2 cellular contexts compared by ENCODE assay signal in genomic region chr2:121798617-121799016, GRCh38.
A peak's percentile ranks its signal among the peaks of the same experiment; 100 is the strongest.
TF ChIP-seq lines count a peak whose summit lies in the region.

No MANE protein-coding gene starts in this region.

TF ChIP-seq in A549, 52 proteins besides CTCF, POLR2A, EP300 and RAD21 (continued from another document):
- peak; percentile 59 for TF ChIP-seq MAFK (IDR thresholded peaks at IDR 0.05; ENCODE audit: partially characterized antibody)

TF ChIP-seq in H1, 55 proteins besides CTCF, POLR2A, EP300 and RAD21:
- TF ChIP-seq POLR2AphosphoS5 (IDR thresholded peaks at IDR 0.05; ENCODE audit: low read depth, low read length) (no peak), NRF1 (IDR thresholded peaks at IDR 0.05; ENCODE audit: low read depth, low read length) (no peak), TAF1 (IDR thresholded peaks at IDR 0.05; ENCODE audit: low read depth, low read length) (no peak), PHF8 (conservative IDR thresholded peaks at IDR 0.05; ENCODE audit: low read depth, low read length) (no peak), KDM5A (IDR thresholded peaks at IDR 0.05; ENCODE audit: low read length) (no peak), ATF2 (IDR thresholded peaks at IDR 0.05; ENCODE audit: low read length) (no peak), SIX5 (IDR thresholded peaks at IDR 0.05; ENCODE audit: low read depth, low read length) (no peak), CHD2 (IDR thresholded peaks at IDR 0.05; ENCODE audit: low read length) (no peak), BRCA1 (IDR thresholded peaks at IDR 0.05; ENCODE audit: low read depth, low read length) (no peak)
